13 cellular contexts compared by ENCODE assay signal in genomic region chr1:202291961-202292712, GRCh38. TPM values are rescaled to one million over a fixed set of nuclear protein-coding genes. Genes with fewer than 3 reads are reported as not detected.
DNase-seq lines count a peak whose midpoint lies in the region; ATAC-seq, FAIRE-seq and TF ChIP-seq lines count a peak whose summit lies in the region.
"Had no signal": no experiment of that assay in that cellular context is flagged by ENCODE, and none has a peak within 500 bp of the region (broad histone marks: within the 10 kb centered on the region; RNA-seq: fewer than 3 reads in every experiment).

No MANE protein-coding gene starts in this region.

- no peak overlapping the region for H3K27ac ChIP-seq in CD8-positive, alpha-beta T cell (ENCODE audit: low read depth, low read length)
- H3K27ac ChIP-seq: 22Rv1, body of pancreas had no signal

- no peaks in the 10 kb centered on the region for H3K27me3 ChIP-seq in CD8-positive, alpha-beta T cell (ENCODE audit: insufficient read depth, low read length)
- H3K27me3 ChIP-seq: body of pancreas had no signal

- H3K9me3 Mint-ChIP-seq in CD8-positive, alpha-beta T cell, result no peaks in the 10 kb centered on the region
- H3K9me3 Mint-ChIP-seq: activated CD4-positive, alpha-beta T cell treated with anti-CD3 and anti-CD28 coated beads, Interleukin-2, amount 10 ng/mL, durations not matched to agents 24 days and 14 days; stimulated activated naive CD8-positive, alpha-beta T cell treated with anti-CD3 and anti-CD28 coated beads, Interleukin-15, Interleukin-2, amounts not matched to agents 100 ng/mL and 50 ng/mL, for 24 hours had no signal

- CTCF ChIA-PET in CD8-positive, alpha-beta T cell (lab: Charles Lee), result interaction anchor here (3.5 kb wide), 1 partner anchor 18 kb away, joined by 17 read pairs; no protein-coding TSS in a partner anchor

- no peaks in the 10 kb centered on the region for H3K27me3 Mint-ChIP-seq in CD8-positive, alpha-beta T cell (ENCODE audit: low read depth)
- H3K27me3 Mint-ChIP-seq: stimulated activated naive CD8-positive, alpha-beta T cell treated with anti-CD3 and anti-CD28 coated beads, Interleukin-15, Interleukin-2, amounts not matched to agents 100 ng/mL and 50 ng/mL, for 24 hours had no signal

- H3K4me1 ChIP-seq in CD8-positive, alpha-beta T cell (ENCODE audit: insufficient read depth, low read length), result peaks cover 17% of the 10 kb centered on the region

- H3K9me3 ChIP-seq in CD8-positive, alpha-beta T cell (ENCODE audit: low read length), result no peaks in the 10 kb centered on the region
- H3K9me3 ChIP-seq: body of pancreas had no signal

- no peaks in the 10 kb centered on the region for H3K36me3 Mint-ChIP-seq in CD8-positive, alpha-beta T cell

- FAIRE-seq in RCC 7860 (lab: Jason Lieb, UNC), result no peak

- H3K4me1 Mint-ChIP-seq in CD8-positive, alpha-beta T cell (ENCODE audit: low read depth), result peaks cover 20% of the 10 kb centered on the region

- no peak overlapping the region for H3K27ac Mint-ChIP-seq in CD8-positive, alpha-beta T cell
- H3K27ac Mint-ChIP-seq: activated CD4-positive, alpha-beta T cell treated with anti-CD3 and anti-CD28 coated beads, Interleukin-2, amount 10 ng/mL, durations not matched to agents 24 days and 14 days; stimulated activated naive CD8-positive, alpha-beta T cell treated with anti-CD3 and anti-CD28 coated beads, Interleukin-15, Interleukin-2, amounts not matched to agents 100 ng/mL and 50 ng/mL, for 24 hours had no signal

- H3K4me3 ChIP-seq in fibroblast of mammary gland (ENCODE audit: control insufficient read depth, low read depth, low read length), result no peak overlapping the region
- no peak overlapping the region for H3K4me3 ChIP-seq in CD8-positive, alpha-beta T cell (ENCODE audit: low read depth, low read length)
- H3K4me3 ChIP-seq: body of pancreas had no signal

- TF ChIP-seq CTCF in fibroblast of mammary gland (conservative IDR thresholded peaks at IDR 0.05; ENCODE audit: control insufficient read depth, insufficient read depth, low read depth, low read length), result no peak
- no peak for TF ChIP-seq CTCF in CD8-positive, alpha-beta T cell (IDR thresholded peaks at IDR 0.05)

- intact Hi-C loops in CD8-positive, alpha-beta T cell (cut with DNase I, micrococcal nuclease), result no loop called here

- H3K36me3 ChIP-seq in CD8-positive, alpha-beta T cell (ENCODE audit: insufficient read depth, low read length), result no peaks in the 10 kb centered on the region

- POLR2A ChIA-PET in CD8-positive, alpha-beta T cell (lab: Charles Lee), result no interaction called here

- DNase-seq in DMS53 (lab: John Stamatoyannopoulos, UW) (peak; percentile 41), DMS53 treated with DMSO at 0.1 percent for 48 hours (lab: John Stamatoyannopoulos, UW; ENCODE audit: unreplicated experiment) (no peak), RCC 7860 (ENCODE audit: low spot score) (peak; percentile 24), fibroblast of mammary gland (ENCODE audit: low read depth) (peak; percentile 85), stromal cell of bone marrow (ENCODE audit: low read depth) (peak; percentile 66), NOMO-1 treated with dmso at 0.1 percent for 144 hours (lab: John Stamatoyannopoulos, UW; ENCODE audit: unreplicated experiment) (no peak)
- no peak for DNase-seq in effector CD8-positive, alpha-beta T cell (lab: John Stamatoyannopoulos, UW)
- DNase-seq in CD8-positive, alpha-beta T cell, result no peak
- DNase-seq: activated CD4-positive, alpha-beta T cell treated with anti-CD3 and anti-CD28 coated beads, Interleukin-2, amount 10 ng/mL, durations not matched to agents 24 days and 14 days; body of pancreas; H7 had no signal

- no peak for ATAC-seq in CD8-positive, alpha-beta T cell
- ATAC-seq: body of pancreas had no signal

- H3K4me3 Mint-ChIP-seq in CD8-positive, alpha-beta T cell, result no peak overlapping the region
- H3K4me3 Mint-ChIP-seq: activated CD4-positive, alpha-beta T cell treated with anti-CD3 and anti-CD28 coated beads, Interleukin-2, amount 10 ng/mL, durations not matched to agents 24 days and 14 days; stimulated activated naive CD8-positive, alpha-beta T cell treated with anti-CD3 and anti-CD28 coated beads, Interleukin-15, Interleukin-2, amounts not matched to agents 100 ng/mL and 50 ng/mL, for 24 hours had no signal

RNA-seq across cellular contexts. Expression of gene UBE2T, which starts 49.6 kb away (rescaled TPM):
- under 1 TPM; 0.54 to 0.67 TPM for total RNA-seq in CD8-positive, alpha-beta T cell

RNA-seq across cellular contexts. Expression of gene PPP1R12B, which starts 56.4 kb away (rescaled TPM):
- 10 to 100 TPM; 11.6 to 12.3 TPM for total RNA-seq in CD8-positive, alpha-beta T cell

Comparison
In these comparisons a context has a peak if more than half of its experiments do, and no peak if none do; other contexts are left out.
1. DNase-seq: peak in DMS53 (single experiment), RCC 7860 (single experiment), fibroblast of mammary gland (single experiment) and stromal cell of bone marrow (single experiment); none in DMS53 treated with DMSO at 0.1 percent for 48 hours (single experiment), effector CD8-positive, alpha-beta T cell (single experiment), CD8-positive, alpha-beta T cell (0 of 7) and NOMO-1 treated with dmso at 0.1 percent for 144 hours (single experiment).